Comparison of ENCODE assay signal across 8 cellular contexts in genomic region chr15:90004252-90004651, GRCh38. TPM values are rescaled to one million over a fixed set of nuclear protein-coding genes. Genes with fewer than 3 reads are reported as not detected.
DNase-seq lines count a peak whose midpoint lies in the region; TF ChIP-seq lines count a peak whose summit lies in the region.

No MANE protein-coding gene starts in this region.

- H3K36me3 ChIP-seq in adipocyte (ENCODE audit: control insufficient read depth, insufficient read depth, low read length, severe bottlenecking) (no peaks in the 10 kb centered on the region), skeletal muscle satellite cell (ENCODE audit: insufficient read depth, low read length) (no peaks in the 10 kb centered on the region), MM.1S (replicated peaks; ENCODE audit: insufficient read depth, low read length) (no peaks in the 10 kb centered on the region)

- peak overlapping the region; percentile 40 for H3K4me3 ChIP-seq in adipocyte (ENCODE audit: low read length)
- peak overlapping the region; percentile 18 for H3K4me3 ChIP-seq in skeletal muscle satellite cell (ENCODE audit: low read length)
- no peak overlapping the region for H3K4me3 ChIP-seq in MM.1S (ENCODE audit: low read length)

- no peak overlapping the region for H3K27ac ChIP-seq in MM.1S (ENCODE audit: low read length)

- peaks cover 66% of the 10 kb centered on the region for H3K79me2 ChIP-seq in MM.1S (ENCODE audit: low read length)

- DNase-seq in HCEC 1CT, result peak; percentile 16
- peak; percentile 51 for DNase-seq in adipocyte (ENCODE audit: low read depth)
- DNase-seq in hepatic stellate cell (ENCODE audit: low spot score), result peak; percentile 30
- DNase-seq in SKM-1 treated with dmso at 0.1 percent for 144 hours (lab: John Stamatoyannopoulos, UW; ENCODE audit: unreplicated experiment), result no peak
- DNase-seq in NOMO-1 treated with DMSO at 0.1 percent for 48 hours (lab: John Stamatoyannopoulos, UW; ENCODE audit: unreplicated experiment), result no peak
- DNase-seq in MM.1S, result no peak
- no peak for DNase-seq in GM20000 (ENCODE audit: low spot score)

- no peaks in the 10 kb centered on the region for H3K9me3 ChIP-seq in adipocyte (ENCODE audit: control insufficient read depth, low read length)
- H3K9me3 ChIP-seq in skeletal muscle satellite cell (replicated peaks; ENCODE audit: low read length), result no peaks in the 10 kb centered on the region
- H3K9me3 ChIP-seq in MM.1S (replicated peaks; ENCODE audit: insufficient read depth, low read length), result no peaks in the 10 kb centered on the region

- H3K4me1 ChIP-seq in adipocyte (ENCODE audit: control insufficient read depth, insufficient read depth, low read length) (peaks cover 29% of the 10 kb centered on the region), skeletal muscle satellite cell (ENCODE audit: control insufficient read depth, insufficient read depth, low read length) (peaks cover 33% of the 10 kb centered on the region), MM.1S (ENCODE audit: low read length) (peaks cover 21% of the 10 kb centered on the region)

- no peaks in the 10 kb centered on the region for H4K20me1 ChIP-seq in MM.1S (ENCODE audit: insufficient read depth, low read length)

- TF ChIP-seq CTCF in MM.1S (IDR thresholded peaks at IDR 0.05; ENCODE audit: low read length) (no peak), GM20000 (IDR thresholded peaks at IDR 0.05; ENCODE audit: extremely low read depth, missing control alignments) (no peak)

- H3K9ac ChIP-seq in adipocyte (ENCODE audit: low read length) (peak overlapping the region; percentile 69), skeletal muscle satellite cell (ENCODE audit: low read depth, low read length) (peak overlapping the region; percentile 41), MM.1S (ENCODE audit: low read length) (no peak overlapping the region)

- H3K4me2 ChIP-seq in skeletal muscle satellite cell (ENCODE audit: low read length) (peak overlapping the region; percentile 56), MM.1S (ENCODE audit: low read depth, low read length) (no peak overlapping the region)

- H3F3A ChIP-seq in MM.1S (ENCODE audit: insufficient read depth, low read length), result peaks cover 13% of the 10 kb centered on the region; the same call in 1 of the 2 replicates

- H3K27me3 ChIP-seq in adipocyte (replicated peaks; ENCODE audit: control insufficient read depth, insufficient read depth, low read length), result no peaks in the 10 kb centered on the region
- H3K27me3 ChIP-seq in skeletal muscle satellite cell (ENCODE audit: control insufficient read depth, insufficient read depth, low read length), result no peaks in the 10 kb centered on the region
- H3K27me3 ChIP-seq in MM.1S (replicated peaks; ENCODE audit: insufficient read depth, low read length), result no peaks in the 10 kb centered on the region

- H2AFZ ChIP-seq in MM.1S (ENCODE audit: low read length), result no peak overlapping the region

- no peaks in the 10 kb centered on the region for H3K9me2 ChIP-seq in MM.1S (replicated peaks; ENCODE audit: insufficient read depth, low read length)

RNA-seq across cellular contexts. Expression of gene ZNF710, which starts 3.1 kb away (rescaled TPM):
- total RNA-seq in skeletal muscle satellite cell (2012; rRNA removed), result 8.9 and 15.9 TPM in 2 replicates

Comparison
In these comparisons a context has a peak if more than half of its experiments do, and no peak if none do; other contexts are left out.
1. DNase-seq: peak in HCEC 1CT (single experiment), adipocyte (single experiment) and hepatic stellate cell (single experiment); none in SKM-1 treated with dmso at 0.1 percent for 144 hours (single experiment), NOMO-1 treated with DMSO at 0.1 percent for 48 hours (single experiment), MM.1S (single experiment) and GM20000 (single experiment).